15 cellular contexts compared by ENCODE assay signal in the genomic region with DNA sequence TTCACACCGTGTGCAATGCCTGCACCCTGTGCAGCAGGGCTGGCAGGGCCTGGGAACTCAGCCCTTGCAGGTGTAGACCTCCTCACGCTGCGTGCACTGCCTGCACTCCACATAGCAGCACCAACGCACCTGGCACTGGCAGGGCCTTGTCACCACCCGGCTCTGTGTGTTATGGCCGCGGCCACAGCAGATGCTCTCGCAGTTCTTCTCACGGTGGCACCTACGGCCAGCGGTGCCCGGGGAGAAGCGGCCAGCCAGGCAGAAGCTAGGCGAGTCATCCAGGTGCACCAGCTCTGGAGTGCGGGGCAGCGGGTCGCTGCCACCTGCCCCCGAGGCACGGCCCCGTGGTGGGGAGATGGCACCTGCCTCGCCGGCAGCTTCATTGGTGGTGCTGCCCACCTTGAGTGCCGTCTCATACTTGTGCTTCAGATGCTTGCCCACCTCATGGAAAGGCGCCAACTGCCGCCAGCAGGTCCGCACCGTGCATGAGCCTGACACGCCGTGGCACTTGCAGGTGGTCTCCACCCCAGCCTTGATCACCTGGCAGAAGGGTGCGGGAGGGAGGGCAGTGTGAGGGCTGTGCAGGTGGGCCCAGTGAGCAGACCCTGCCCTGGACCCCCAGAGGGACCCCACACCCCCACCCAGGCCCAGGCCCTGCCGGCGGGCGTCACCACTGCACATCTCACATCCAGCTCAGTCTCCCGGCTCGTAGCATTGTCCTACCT. TPM values are rescaled to one million over a fixed set of nuclear protein-coding genes. Genes with fewer than 3 reads are reported as not detected.
"Had no signal": no experiment of that assay in that cellular context is flagged by ENCODE, and none has a peak within 500 bp of the region (broad histone marks: within the 10 kb centered on the region; RNA-seq: fewer than 3 reads in every experiment).

No MANE protein-coding gene starts in this region.

- H3K36me3 ChIP-seq: ovary, right lobe of liver had no signal

- FAIRE-seq: keratinocyte, urothelium cell line had no signal

- H3K27ac ChIP-seq: dorsolateral prefrontal cortex, ovary, right lobe of liver had no signal

- H3K27me3 ChIP-seq: dorsolateral prefrontal cortex, ovary, right lobe of liver had no signal

- H3K4me1 ChIP-seq: right lobe of liver had no signal

- DNase-seq: central memory CD4-positive, alpha-beta T cell; cortex of kidney; dorsolateral prefrontal cortex; effector CD8-positive, alpha-beta T cell; foreskin melanocyte; left colon; naive thymus-derived CD8-positive, alpha-beta T cell; ovary; right lobe of liver; stimulated activated CD4-positive, alpha-beta T cell treated with anti-CD3 and anti-CD28 coated beads, Interleukin-4, amount 100 ng/mL, for 1 hour; stimulated activated CD8-positive, alpha-beta memory T cell treated with anti-CD3 and anti-CD28 coated beads, Interleukin-4, amount 100 ng/mL, for 48 hours had no signal

- ATAC-seq: left colon; mucosa of descending colon; naive thymus-derived CD8-positive, alpha-beta T cell; right lobe of liver; stimulated activated effector memory CD8-positive, alpha-beta T cell treated with anti-CD3 and anti-CD28 coated beads, Interleukin-12 subunit alpha, Interleukin-12 subunit beta, amount 100 ng/mL, for 72 hours had no signal

- H3K9me3 ChIP-seq: mucosa of descending colon, ovary, right lobe of liver had no signal

- H3K4me3 ChIP-seq: dorsolateral prefrontal cortex, mucosa of descending colon, ovary, right lobe of liver had no signal

RNA-seq across cellular contexts. Expression of a gene that starts 26.1 kb away (rescaled TPM):
- total RNA-seq: naive thymus-derived CD8-positive, alpha-beta T cell had no signal
- polyA plus RNA-seq: naive thymus-derived CD8-positive, alpha-beta T cell had no signal
